ENCODE assay signal across 7 cellular contexts in the genomic region with DNA sequence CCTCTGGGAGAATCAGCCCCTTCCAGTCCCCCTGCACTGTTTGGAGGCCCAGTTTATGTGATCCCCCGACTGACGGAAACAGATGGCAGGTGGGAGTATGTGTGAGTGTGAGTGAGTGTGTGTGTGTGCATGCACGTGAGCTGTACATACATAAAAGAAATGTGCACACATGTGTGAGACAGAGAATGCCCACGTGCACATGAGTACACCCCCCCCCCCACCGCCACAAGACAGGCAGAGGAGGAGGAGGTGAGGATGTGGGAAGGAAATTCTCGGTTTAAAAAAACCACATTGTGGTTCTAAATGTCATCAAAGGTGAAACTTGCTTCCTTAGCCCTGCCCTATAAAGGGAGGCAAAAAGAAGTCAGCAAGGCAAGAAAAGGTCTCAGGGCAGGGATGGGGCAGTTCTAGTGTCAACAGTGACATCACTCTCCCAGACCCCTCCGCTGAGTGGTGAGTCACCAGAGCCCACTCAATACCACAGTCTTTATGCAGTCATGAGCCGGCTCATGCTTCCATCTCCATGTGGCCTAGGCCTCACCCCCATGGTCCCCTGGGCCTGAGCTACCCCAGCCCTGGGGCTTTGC.
DNase-seq lines count a peak whose midpoint lies in the region; ATAC-seq lines count a peak whose summit lies in the region.

No MANE protein-coding gene starts in this region.

- peak overlapping the region; percentile 13 to 78 for H3K27ac Mint-ChIP-seq in effector memory CD8-positive, alpha-beta T cell

- H3K4me3 Mint-ChIP-seq in effector memory CD8-positive, alpha-beta T cell, result peak overlapping the region; percentile 52 to 64

- peaks cover 26 to 28% of the 10 kb centered on the region in 2 donors for H3K4me1 Mint-ChIP-seq in effector memory CD8-positive, alpha-beta T cell (ENCODE audit: low read depth in 2 of 2)

- in situ Hi-C loops in ACHN (cut with HindIII; ENCODE audit: low pct_ligation_motif_present, low pct_unique_long_range_greater_than_20kb, low sequenced_read_pairs), result no loop called here

- peak; percentile 73 for ATAC-seq in GM19395 (IDR thresholded peaks at IDR 0.05; ENCODE audit: unreplicated experiment)
- peak; percentile 52 for ATAC-seq in HG03520 (IDR thresholded peaks at IDR 0.05; ENCODE audit: unreplicated experiment)
- ATAC-seq in effector memory CD8-positive, alpha-beta T cell (replicated peaks), result peak; percentile 90

- H3K36me3 Mint-ChIP-seq in effector memory CD8-positive, alpha-beta T cell (ENCODE audit: insufficient read depth), result peaks cover 9% of the 10 kb centered on the region

- H3K27me3 Mint-ChIP-seq in effector memory CD8-positive, alpha-beta T cell, result peaks cover 87 to 100% of the 10 kb centered on the region in 2 donors

- H3K9me3 Mint-ChIP-seq in effector memory CD8-positive, alpha-beta T cell, result peaks cover 0 to 2% of the 10 kb centered on the region in 2 donors

- peak; percentile 76 for DNase-seq in activated CD4-positive, alpha-beta T cell treated with anti-CD3 and anti-CD28 coated beads for 48 hours
- DNase-seq in effector memory CD8-positive, alpha-beta T cell, result peak; percentile 40 to 61 (median 53)
- DNase-seq in stimulated activated CD8-positive, alpha-beta memory T cell treated with anti-CD3 and anti-CD28 coated beads, Interleukin-12 subunit alpha, Interleukin-12 subunit beta, amount 100 ng/mL, for 1 hour (ENCODE audit: low read depth), result peak; percentile 40
- DNase-seq in SK-N-DZ (ENCODE audit: low spot score) (no peak), ACHN (no peak)

Comparison
In these comparisons a context has a peak if more than half of its experiments do, and no peak if none do; other contexts are left out.
1. DNase-seq: peak in activated CD4-positive, alpha-beta T cell treated with anti-CD3 and anti-CD28 coated beads for 48 hours (single experiment), effector memory CD8-positive, alpha-beta T cell (3 of 3) and stimulated activated CD8-positive, alpha-beta memory T cell treated with anti-CD3 and anti-CD28 coated beads, Interleukin-12 subunit alpha, Interleukin-12 subunit beta, amount 100 ng/mL, for 1 hour (single experiment); none in SK-N-DZ (single experiment) and ACHN (single experiment).
2. Peak in every context shown above with its lines, with median percentiles within 50 percentile points of each other: ATAC-seq.